ENCODE assay signal across 1 cellular context in the genomic region with DNA sequence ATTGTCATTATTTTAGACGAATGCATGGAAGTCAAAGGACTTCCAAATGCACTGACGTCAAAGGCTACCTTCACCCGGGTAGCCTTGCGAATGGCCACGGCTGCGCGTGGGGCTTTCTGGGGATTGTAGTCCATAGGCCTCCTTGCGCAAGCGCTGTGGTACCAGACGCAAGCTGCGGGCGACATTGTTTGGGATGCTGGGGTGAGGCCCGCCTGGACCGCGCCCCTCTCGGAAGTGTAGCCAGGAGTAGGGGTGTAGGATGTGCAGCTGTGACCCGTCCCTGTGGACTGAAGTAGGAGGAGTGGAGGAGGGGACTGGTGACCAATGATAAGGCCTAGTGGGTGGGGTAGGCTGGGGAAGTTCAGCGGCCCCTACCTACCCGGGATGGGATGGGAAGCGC.
TF ChIP-seq lines count a peak whose summit lies in the region.

No MANE protein-coding gene starts in this region.

TF ChIP-seq in K562, 482 proteins besides CTCF, POLR2A, EP300 and RAD21 (continued from another document):
- TF ChIP-seq, protein P1, sequence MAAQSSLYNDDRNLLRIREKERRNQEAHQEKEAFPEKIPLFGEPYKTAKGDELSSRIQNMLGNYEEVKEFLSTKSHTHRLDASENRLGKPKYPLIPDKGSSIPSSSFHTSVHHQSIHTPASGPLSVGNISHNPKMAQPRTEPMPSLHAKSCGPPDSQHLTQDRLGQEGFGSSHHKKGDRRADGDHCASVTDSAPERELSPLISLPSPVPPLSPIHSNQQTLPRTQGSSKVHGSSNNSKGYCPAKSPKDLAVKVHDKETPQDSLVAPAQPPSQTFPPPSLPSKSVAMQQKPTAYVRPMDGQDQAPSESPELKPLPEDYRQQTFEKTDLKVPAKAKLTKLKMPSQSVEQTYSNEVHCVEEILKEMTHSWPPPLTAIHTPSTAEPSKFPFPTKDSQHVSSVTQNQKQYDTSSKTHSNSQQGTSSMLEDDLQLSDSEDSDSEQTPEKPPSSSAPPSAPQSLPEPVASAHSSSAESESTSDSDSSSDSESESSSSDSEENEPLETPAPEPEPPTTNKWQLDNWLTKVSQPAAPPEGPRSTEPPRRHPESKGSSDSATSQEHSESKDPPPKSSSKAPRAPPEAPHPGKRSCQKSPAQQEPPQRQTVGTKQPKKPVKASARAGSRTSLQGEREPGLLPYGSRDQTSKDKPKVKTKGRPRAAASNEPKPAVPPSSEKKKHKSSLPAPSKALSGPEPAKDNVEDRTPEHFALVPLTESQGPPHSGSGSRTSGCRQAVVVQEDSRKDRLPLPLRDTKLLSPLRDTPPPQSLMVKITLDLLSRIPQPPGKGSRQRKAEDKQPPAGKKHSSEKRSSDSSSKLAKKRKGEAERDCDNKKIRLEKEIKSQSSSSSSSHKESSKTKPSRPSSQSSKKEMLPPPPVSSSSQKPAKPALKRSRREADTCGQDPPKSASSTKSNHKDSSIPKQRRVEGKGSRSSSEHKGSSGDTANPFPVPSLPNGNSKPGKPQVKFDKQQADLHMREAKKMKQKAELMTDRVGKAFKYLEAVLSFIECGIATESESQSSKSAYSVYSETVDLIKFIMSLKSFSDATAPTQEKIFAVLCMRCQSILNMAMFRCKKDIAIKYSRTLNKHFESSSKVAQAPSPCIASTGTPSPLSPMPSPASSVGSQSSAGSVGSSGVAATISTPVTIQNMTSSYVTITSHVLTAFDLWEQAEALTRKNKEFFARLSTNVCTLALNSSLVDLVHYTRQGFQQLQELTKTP (IDR thresholded peaks at IDR 0.05; ENCODE audit: low read depth in 1 of 2, partially characterized antibody in 2 of 2) = peak in 1 of 2 experiments; percentile 87
TF ChIP-seq in K562: peak in this region for 14; not testable (repeated sequence) for 468.
